ENCODE assay signal across 8 cellular contexts in the genomic region with DNA sequence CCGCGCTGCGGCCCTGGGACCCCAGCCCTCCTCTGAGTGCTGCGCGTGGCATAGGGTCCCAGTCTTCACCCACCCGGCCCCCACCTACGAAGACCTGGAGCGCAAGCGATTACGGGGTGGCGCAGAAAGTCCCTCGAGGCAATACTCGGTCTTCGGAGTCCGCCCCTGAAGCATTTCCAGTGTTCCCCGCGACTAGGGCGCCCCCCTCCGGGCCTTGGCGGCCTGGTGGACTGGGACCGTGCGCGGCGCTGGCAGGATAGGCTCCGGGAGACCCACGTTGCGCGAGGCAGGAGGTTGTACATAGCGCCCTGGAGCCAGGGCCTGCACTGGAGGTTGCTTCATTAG.
DNase-seq lines count a peak whose midpoint lies in the region; ATAC-seq and TF ChIP-seq lines count a peak whose summit lies in the region.

No MANE protein-coding gene starts in this region.

- in situ Hi-C loops in GM13977 (cut with MboI; ENCODE audit: low pct_unique_long_range_greater_than_20kb, low sequenced_read_pairs, unreplicated experiment): loop anchor here (10.0 kb wide), 1 partner anchor 148 kb away; no protein-coding TSS in a partner anchor

- peak overlapping the region; percentile 81 for H3K4me3 ChIP-seq in retinal pigment epithelial cell (ENCODE audit: low read length)

- ATAC-seq in HG02852 (IDR thresholded peaks at IDR 0.05; ENCODE audit: unreplicated experiment): peak; percentile 54

- peak; percentile 76 for DNase-seq in GM13977 (ENCODE audit: low spot score)
- DNase-seq in NCI-H1436 treated with DMSO at 0.1 percent for 48 hours (lab: John Stamatoyannopoulos, UW): peak; percentile 71
- peak; percentile 84 to 93 (median 89) for DNase-seq in T-helper 2 cell
- DNase-seq in anterior cingulate cortex (lab: John Stamatoyannopoulos, UW): peak; percentile 43 to 91 (median 78)
- DNase-seq in hepatic stellate cell (ENCODE audit: low spot score): peak; percentile 73
- peak; percentile 49 for DNase-seq in retinal pigment epithelial cell (ENCODE audit: low read depth)
- no peak for DNase-seq in cortex of kidney (lab: John Stamatoyannopoulos, UW)

- peak; percentile 93 for TF ChIP-seq CTCF in GM13977 (IDR thresholded peaks at IDR 0.05; ENCODE audit: extremely low read depth, insufficient read depth, missing control alignments)
- peak; percentile 79 for TF ChIP-seq CTCF in retinal pigment epithelial cell (conservative IDR thresholded peaks at IDR 0.05; ENCODE audit: low read depth, low read length)
